Comparison of ENCODE assay signal across 22 cellular contexts in the genomic region with DNA sequence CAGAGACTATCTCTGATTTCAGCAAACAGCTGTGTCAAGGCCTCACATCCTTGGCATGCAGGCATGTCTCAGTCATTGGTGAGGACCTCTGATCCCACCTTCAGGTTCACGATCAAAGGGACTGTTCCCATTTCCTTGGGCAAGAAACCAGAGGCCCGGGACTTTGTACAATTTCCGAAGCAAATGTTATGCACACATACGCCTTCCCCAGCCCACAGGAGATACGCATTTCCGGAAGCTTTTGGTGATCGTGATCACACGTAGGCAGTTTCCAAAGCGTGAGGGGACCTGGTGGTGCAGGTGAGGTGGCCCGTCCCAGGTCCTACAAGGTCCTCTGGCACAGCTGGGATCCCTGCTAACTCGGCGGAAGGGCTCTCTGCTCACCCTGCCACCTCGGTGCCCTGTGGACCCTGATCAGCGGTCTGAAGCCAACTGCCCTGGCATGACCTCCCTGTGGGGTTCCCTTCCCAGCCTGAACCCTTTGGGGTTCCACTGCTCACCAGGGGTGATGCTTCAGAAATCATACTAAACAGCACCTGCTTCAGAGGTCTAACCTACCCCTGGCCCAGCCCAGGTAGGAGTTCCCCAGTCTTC.
"Had no signal": no experiment of that assay in that cellular context is flagged by ENCODE, and none has a peak within 500 bp of the region (broad histone marks: within the 10 kb centered on the region; RNA-seq: fewer than 3 reads in every experiment).

No MANE protein-coding gene starts in this region.

- H3K9me3 ChIP-seq: breast epithelium had no signal

- H3K4me1 ChIP-seq: breast epithelium had no signal

- H3K27me3 ChIP-seq: breast epithelium had no signal

- DNase-seq: activated B cell treated with CpG ODN at 0.5 μM for 24 hours; activated CD4-positive, alpha-beta memory T cell treated with anti-CD3 and anti-CD28 coated beads, Interleukin-2, amount 10 ng/mL, durations not matched to agents 7 days and 5 days; activated CD4-positive, alpha-beta T cell treated with anti-CD3 and anti-CD28 coated beads for 1 hour; activated CD4-positive, alpha-beta T cell treated with anti-CD3 and anti-CD28 coated beads, Interleukin-2, amount 10 ng/mL, durations not matched to agents 7 days and 5 days; activated T-cell treated with anti-CD3 and anti-CD28 coated beads for 4 hours; aorta; caudate nucleus; NCI-H1092 treated with DMSO at 0.1 percent for 48 hours; NCI-H1417 treated with DMSO at 0.1 percent for 48 hours; NCI-H1694; NCI-H2029; NCI-H345; NCI-H510A; NCI-H526 treated with DMSO at 0.1 percent for 48 hours; OCI-M1; RPMI8226; SHP77 treated with DMSO at 0.1 percent for 48 hours; T-helper 17 cell; T-helper 9 cell had no signal

- H3K4me3 ChIP-seq: breast epithelium had no signal

- H3K27ac ChIP-seq: breast epithelium, KMS-11 had no signal

- H3K36me3 ChIP-seq: breast epithelium had no signal

- ATAC-seq: Panc1, T-helper 17 cell had no signal
